In the genomic region with DNA sequence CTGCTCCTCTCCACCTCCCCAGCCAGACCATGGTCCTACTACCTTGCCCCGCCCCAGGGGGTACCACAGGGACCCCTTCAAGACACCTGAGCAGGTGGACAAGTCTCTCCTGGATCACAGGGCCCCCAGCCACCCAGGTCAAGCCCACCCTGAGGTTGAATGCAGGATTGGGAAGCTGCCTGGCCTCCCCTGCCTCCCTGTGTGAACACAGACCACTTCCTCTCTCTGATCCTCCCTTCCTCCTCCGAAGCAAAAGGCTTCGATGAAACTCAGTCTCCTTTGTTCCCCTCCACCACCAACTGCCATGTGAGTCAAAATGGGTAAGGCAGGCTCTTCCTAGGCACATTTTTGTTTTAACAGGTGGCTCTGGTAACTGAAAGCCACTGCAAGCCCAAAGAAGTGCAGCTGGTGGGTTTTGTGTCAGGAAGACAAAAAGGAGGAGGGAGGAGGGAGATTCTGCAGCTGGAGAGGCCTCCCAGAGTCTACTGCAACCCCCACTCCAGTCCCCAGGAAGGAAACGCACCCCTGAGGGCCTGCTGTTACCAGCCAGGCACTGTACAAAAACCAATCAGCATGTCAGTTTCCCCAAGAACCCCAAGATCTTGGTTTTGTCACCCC, we compare ENCODE assay signal across 9 cellular contexts. TPM values are rescaled to one million over a fixed set of nuclear protein-coding genes. Genes with fewer than 3 reads are reported as not detected.
A peak's percentile ranks its signal among the peaks of the same experiment; 100 is the strongest.
DNase-seq lines count a peak whose midpoint lies in the region; ATAC-seq and TF ChIP-seq lines count a peak whose summit lies in the region.
"Had no signal": no experiment of that assay in that cellular context is flagged by ENCODE, and none has a peak within 500 bp of the region (broad histone marks: within the 10 kb centered on the region; RNA-seq: fewer than 3 reads in every experiment).

No MANE protein-coding gene starts in this region.

- H3K27ac Mint-ChIP-seq in naive thymus-derived CD4-positive, alpha-beta T cell, result peak overlapping the region; percentile 85 to 98 (median 96)

- H3K4me1 ChIP-seq in naive thymus-derived CD4-positive, alpha-beta T cell (ENCODE audit: control insufficient read depth in 2 of 2, insufficient read depth in 2 of 2, low read length in 2 of 2), result peaks cover 86 to 90% of the 10 kb centered on the region in 2 donors
- H3K4me1 ChIP-seq in testis, result peaks cover 17% of the 10 kb centered on the region

- H3K27ac ChIP-seq in KOPT-K1 (ENCODE audit: low read depth, low read length, poor library complexity, severe bottlenecking), result peak overlapping the region; percentile 95
- peak overlapping the region; percentile 70 for H3K27ac ChIP-seq in naive thymus-derived CD4-positive, alpha-beta T cell (ENCODE audit: low read depth, low read length)
- no peak overlapping the region for H3K27ac ChIP-seq in testis
- H3K27ac ChIP-seq: cardiac muscle cell had no signal

- H3K27me3 Mint-ChIP-seq in naive thymus-derived CD4-positive, alpha-beta T cell, result no peaks in the 10 kb centered on the region

- 48 to 76% methylated on average over 2 to 4 of the region's 4 CpGs for WGBS in testis, 2 donors

- CTCF ChIA-PET in naive thymus-derived CD4-positive, alpha-beta T cell (lab: Charles Lee), result interaction anchor here (0.7 to 2.4 kb wide), 2 partner anchors 37 to 39 kb away, joined by 3 to 7 read pairs; no protein-coding TSS in a partner anchor

- H3K9me3 ChIP-seq in KOPT-K1 (ENCODE audit: insufficient read depth, low read length, poor library complexity, severe bottlenecking) (no peaks in the 10 kb centered on the region), testis (no peaks in the 10 kb centered on the region)
- no peaks in the 10 kb centered on the region for H3K9me3 ChIP-seq in naive thymus-derived CD4-positive, alpha-beta T cell (ENCODE audit: control insufficient read depth in 2 of 3, low read length in 3 of 3)

- H3K4me3 ChIP-seq in naive thymus-derived CD4-positive, alpha-beta T cell (ENCODE audit: low read length), result peak overlapping the region; percentile 15
- no peak overlapping the region for H3K4me3 ChIP-seq in testis
- H3K4me3 ChIP-seq: cardiac muscle cell had no signal

- peaks cover 0 to 29% (median 2%) of the 10 kb centered on the region in 5 donors for H3K36me3 Mint-ChIP-seq in naive thymus-derived CD4-positive, alpha-beta T cell

- no peak for TF ChIP-seq CTCF in testis (IDR thresholded peaks at IDR 0.05)

- H3K9me3 Mint-ChIP-seq in naive thymus-derived CD4-positive, alpha-beta T cell, result peaks cover 0 to 1% (median 0%) of the 10 kb centered on the region in 11 donors

- H3K4me1 Mint-ChIP-seq in naive thymus-derived CD4-positive, alpha-beta T cell, result peaks cover 68 to 98% (median 93%) of the 10 kb centered on the region in 7 donors

- H3K36me3 ChIP-seq in KOPT-K1 (ENCODE audit: insufficient read depth, low read length), result peaks cover 62% of the 10 kb centered on the region
- H3K36me3 ChIP-seq in naive thymus-derived CD4-positive, alpha-beta T cell (ENCODE audit: control insufficient read depth in 2 of 3, insufficient read depth in 3 of 3, low read length in 3 of 3), result no peaks in the 10 kb centered on the region
- no peaks in the 10 kb centered on the region for H3K36me3 ChIP-seq in testis (ENCODE audit: low read depth, missing control alignments)
- H3K36me3 ChIP-seq: cardiac muscle cell had no signal

- POLR2A ChIA-PET in naive thymus-derived CD4-positive, alpha-beta T cell (lab: Charles Lee), result interaction anchor here (0.6 to 11.4 kb wide), 11 partner anchors 8 to 233 kb away, joined by 3 to 122 read pairs (median 4); no protein-coding TSS in a partner anchor

- DNase-seq in Right ventricle myocardium superior, result peak; percentile 37
- no peak for DNase-seq in Right ventricle myocardium inferior (ENCODE audit: missing footprints)
- peak; percentile 18 for DNase-seq in activated CD4-positive, alpha-beta T cell treated with anti-CD3 and anti-CD28 coated beads, Interleukin-2, amount 50 U/mL, for 1 hour
- DNase-seq in naive thymus-derived CD4-positive, alpha-beta T cell, result peak in 7 of 9 donors; percentile 21 to 58 (median 42)
- no peak for DNase-seq in testis

- H3K27me3 ChIP-seq in naive thymus-derived CD4-positive, alpha-beta T cell (ENCODE audit: control insufficient read depth in 2 of 2, insufficient read depth in 2 of 2, low read length in 2 of 2), result no peaks in the 10 kb centered on the region
- no peaks in the 10 kb centered on the region for H3K27me3 ChIP-seq in testis
- H3K27me3 ChIP-seq: cardiac muscle cell had no signal

- TF ChIP-seq POLR2A in testis (IDR thresholded peaks at IDR 0.05), result no peak

- no peak for ATAC-seq in Right ventricle myocardium superior (ENCODE audit: poor library complexity)
- no peak for ATAC-seq in Right ventricle myocardium inferior
- ATAC-seq in naive thymus-derived CD4-positive, alpha-beta T cell, result peak; percentile 24
- no peak for ATAC-seq in HG03378 (IDR thresholded peaks at IDR 0.05; ENCODE audit: unreplicated experiment)
- no peak for ATAC-seq in HG03439 (IDR thresholded peaks at IDR 0.05; ENCODE audit: unreplicated experiment)

- peak overlapping the region; percentile 49 to 96 (median 71) for H3K4me3 Mint-ChIP-seq in naive thymus-derived CD4-positive, alpha-beta T cell

- intact Hi-C loops in Right ventricle myocardium superior (cut with DNase I), result no loop called here
- intact Hi-C loops in Right ventricle myocardium inferior (cut with DNase I), result no loop called here
- intact Hi-C loops in naive thymus-derived CD4-positive, alpha-beta T cell (cut with micrococcal nuclease), result loop anchor here (1.0 to 10.0 kb wide), 2 partner anchors 25 to 319 kb away; a partner anchor contains a TSS
- intact Hi-C loops in testis (cut with DNase I; ENCODE audit: low total_unique reads), result no loop called here

RNA-seq across cellular contexts. Expression of a gene that starts 5.4 kb away (rescaled TPM):
- total RNA-seq in Right ventricle myocardium superior, result 8.9 TPM
- 10.7 TPM for total RNA-seq in Right ventricle myocardium inferior
- total RNA-seq in naive thymus-derived CD4-positive, alpha-beta T cell, result 100 to 1,000 TPM in 1 of 5 experiments, 10 to 100 TPM in 4; 26.1 to 103 (median 28.2) TPM
- 10 to 100 TPM; 40.8 to 41.1 TPM for polyA plus RNA-seq in naive thymus-derived CD4-positive, alpha-beta T cell
- 10 to 100 TPM; 10.0 to 11.2 TPM for total RNA-seq in testis
- 8.2 TPM for polyA plus RNA-seq in testis (ENCODE audit: insufficient read depth, low read depth, low replicate concordance)

Comparison
In these comparisons a context has a peak if more than half of its experiments do, and no peak if none do; other contexts are left out.
1. DNase-seq: peak in Right ventricle myocardium superior (single experiment), activated CD4-positive, alpha-beta T cell treated with anti-CD3 and anti-CD28 coated beads, Interleukin-2, amount 50 U/mL, for 1 hour (single experiment) and naive thymus-derived CD4-positive, alpha-beta T cell (7 of 9); none in Right ventricle myocardium inferior (single experiment) and testis (single experiment).
2. H3K27ac ChIP-seq: peak in KOPT-K1 (single experiment) and naive thymus-derived CD4-positive, alpha-beta T cell (single experiment); none in testis (0 of 2).
3. intact Hi-C loops: an anchor here in naive thymus-derived CD4-positive, alpha-beta T cell (1.0 to 10.0 kb wide); none called in Right ventricle myocardium superior, Right ventricle myocardium inferior and testis.